In genomic region chr16:64641343-64641742, GRCh38 we compare ENCODE assay signal across 25 cellular contexts.
"Had no signal": no experiment of that assay in that cellular context is flagged by ENCODE, and none has a peak within 500 bp of the region (broad histone marks: within the 10 kb centered on the region; RNA-seq: fewer than 3 reads in every experiment).

No MANE protein-coding gene starts in this region.

- DNase-seq: colonic mucosa; cortex of kidney; dermis blood vessel endothelial cell; dorsolateral prefrontal cortex; effector CD4-positive, alpha-beta T cell; effector CD8-positive, alpha-beta T cell; effector memory CD4-positive, alpha-beta T cell; effector memory CD8-positive, alpha-beta T cell; endodermal cell; erythroblast; esophagus squamous epithelium; foreskin fibroblast; foreskin keratinocyte; foreskin melanocyte; gastrocnemius medialis; glutamatergic neuron; head of caudate nucleus; heart left ventricle; heart right ventricle had no signal

- H3K4me3 ChIP-seq: colonic mucosa, coronary artery, dorsolateral prefrontal cortex, esophagus muscularis mucosa, esophagus squamous epithelium, gastrocnemius medialis, gastroesophageal sphincter, heart left ventricle, heart right ventricle had no signal

- H3K27me3 ChIP-seq: colonic mucosa, dorsolateral prefrontal cortex, esophagus muscularis mucosa, esophagus squamous epithelium, foreskin keratinocyte, gastrocnemius medialis, gastroesophageal sphincter, heart left ventricle, heart right ventricle had no signal

- FAIRE-seq: endothelial cell of umbilical vein had no signal

- H3K27ac ChIP-seq: colonic mucosa, coronary artery, dorsolateral prefrontal cortex, epithelial cell of prostate, esophagus muscularis mucosa, esophagus squamous epithelium, foreskin keratinocyte, gastrocnemius medialis, gastroesophageal sphincter, heart left ventricle, heart right ventricle had no signal

- H3K4me1 ChIP-seq: colonic mucosa, esophagus muscularis mucosa, esophagus squamous epithelium, foreskin keratinocyte, gastrocnemius medialis, gastroesophageal sphincter, heart left ventricle, heart right ventricle had no signal

- H3K9me3 ChIP-seq: colonic mucosa, esophagus muscularis mucosa, esophagus squamous epithelium, gastrocnemius medialis, gastroesophageal sphincter had no signal

- ATAC-seq: effector memory CD8-positive, alpha-beta T cell; esophagus mucosa; foreskin keratinocyte; gastrocnemius medialis; gastroesophageal sphincter; heart left ventricle; heart right ventricle had no signal

- H3K36me3 ChIP-seq: colonic mucosa, esophagus muscularis mucosa, esophagus squamous epithelium, gastrocnemius medialis, gastroesophageal sphincter, heart left ventricle, heart right ventricle had no signal
